In the genomic region with DNA sequence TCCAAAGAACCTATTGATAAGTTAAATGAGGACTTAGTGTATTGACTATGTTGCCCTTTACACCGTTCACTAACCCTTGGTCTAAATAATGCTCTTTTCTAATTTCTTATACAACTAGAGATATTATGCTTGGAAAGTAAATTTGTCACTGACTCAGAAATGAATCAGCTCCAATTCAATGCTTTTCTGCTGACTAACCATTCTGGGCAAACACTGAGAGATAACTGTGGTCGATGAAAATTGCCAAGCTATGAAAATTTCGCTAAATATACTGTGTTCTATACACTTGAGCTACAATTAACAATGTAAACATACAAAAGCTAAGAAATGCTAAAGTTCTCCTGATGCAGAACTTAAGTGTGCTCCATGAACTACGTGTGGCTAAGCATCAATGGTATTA, we compare ENCODE assay signal across 10 cellular contexts. TPM values are rescaled to one million over a fixed set of nuclear protein-coding genes. Genes with fewer than 3 reads are reported as not detected.
DNase-seq lines count a peak whose midpoint lies in the region; ATAC-seq, FAIRE-seq and TF ChIP-seq lines count a peak whose summit lies in the region.
"Had no signal": no experiment of that assay in that cellular context is flagged by ENCODE, and none has a peak within 500 bp of the region (broad histone marks: within the 10 kb centered on the region; RNA-seq: fewer than 3 reads in every experiment).

No MANE protein-coding gene starts in this region.

- H3K4me3 ChIP-seq in endothelial cell of umbilical vein (replicated peaks in 1 of 3; ENCODE audit: insufficient read depth in 1 of 3, low read depth in 1 of 3, low read length in 3 of 3) (no peak overlapping the region), Peyer's patch (no peak overlapping the region)

- no peak for ATAC-seq in effector memory CD8-positive, alpha-beta T cell (replicated peaks)
- ATAC-seq in HG02840 (IDR thresholded peaks at IDR 0.05; ENCODE audit: low FRiP score, unreplicated experiment), result no peak

- H3K36me3 Mint-ChIP-seq in nephron (ENCODE audit: low read depth), result peaks cover 47% of the 10 kb centered on the region
- peaks cover 7% of the 10 kb centered on the region for H3K36me3 Mint-ChIP-seq in effector memory CD8-positive, alpha-beta T cell (ENCODE audit: insufficient read depth)
- H3K36me3 Mint-ChIP-seq in T-helper 2 cell treated with Interferon-gamma antibody and Interleukin-4, amounts not matched to agents 5 μg/mL and 100 μg/mL, for 36 hours (ENCODE audit: low read depth), result peaks cover 18% of the 10 kb centered on the region

- no peak overlapping the region for H3K9ac ChIP-seq in endothelial cell of umbilical vein (replicated peaks; ENCODE audit: extremely low read depth, insufficient read depth, low read length)

- peak; percentile 22 for DNase-seq in DMS79 (lab: John Stamatoyannopoulos, UW)
- peak; percentile 79 for DNase-seq in RCC 7860 (ENCODE audit: low spot score)
- DNase-seq in endothelial cell of umbilical vein (ENCODE audit: low read depth, low spot score), result peak; percentile 56
- no peak for DNase-seq in effector memory CD8-positive, alpha-beta T cell
- DNase-seq in Peyer's patch, result no peak
- DNase-seq in T-helper 2 cell treated with Interferon-gamma antibody and Interleukin-4, amounts not matched to agents 5 μg/mL and 100 μg/mL, for 36 hours (ENCODE audit: low spot score), result no peak
- DNase-seq: activated naive CD8-positive, alpha-beta T cell treated with anti-CD3 and anti-CD28 coated beads, Interleukin-2, amount 10 ng/mL, durations not matched to agents 7 days and 5 days; NCI-H69 had no signal

- POLR2A ChIA-PET in endothelial cell of umbilical vein (lab: Charles Lee), result interaction anchor here (1.1 kb wide), 1 partner anchor 9 kb away, joined by 3 read pairs; no protein-coding TSS in a partner anchor

- H3K4me3 Mint-ChIP-seq in nephron, result no peak overlapping the region
- H3K4me3 Mint-ChIP-seq in effector memory CD8-positive, alpha-beta T cell, result no peak overlapping the region
- no peak overlapping the region for H3K4me3 Mint-ChIP-seq in T-helper 2 cell treated with Interferon-gamma antibody and Interleukin-4, amounts not matched to agents 5 μg/mL and 100 μg/mL, for 36 hours
- H3K4me3 Mint-ChIP-seq: activated naive CD8-positive, alpha-beta T cell treated with anti-CD3 and anti-CD28 coated beads, Interleukin-2, amount 10 ng/mL, durations not matched to agents 7 days and 5 days had no signal

- TF ChIP-seq POLR2A in endothelial cell of umbilical vein (IDR thresholded peaks at IDR 0.05; ENCODE audit: low read depth, low read length), result no peak
- TF ChIP-seq POLR2A in Peyer's patch (IDR thresholded peaks at IDR 0.05), result no peak

- no peaks in the 10 kb centered on the region for H3K9me1 ChIP-seq in endothelial cell of umbilical vein (replicated peaks; ENCODE audit: control insufficient read depth, extremely low read depth, insufficient read depth, low read length)

- TF ChIP-seq CTCF in endothelial cell of umbilical vein (IDR thresholded peaks at IDR 0.05; ENCODE audit: extremely low read depth in 1 of 2, insufficient read depth in 1 of 2, low read depth in 1 of 2, low read length in 2 of 2) (no peak), nephron (IDR thresholded peaks at IDR 0.05; ENCODE audit: unreplicated experiment in 3 of 3) (no peak), Peyer's patch (IDR thresholded peaks at IDR 0.05) (no peak)

- BruUV-seq in endothelial cell of umbilical vein (replicated peaks; lab: Mats Ljungman, UMichigan), result no TSS peak

- H2AFZ ChIP-seq in endothelial cell of umbilical vein (ENCODE audit: low read depth, low read length), result no peak overlapping the region

- H3K27me3 Mint-ChIP-seq in nephron (ENCODE audit: low read depth), result no peaks in the 10 kb centered on the region
- H3K27me3 Mint-ChIP-seq in effector memory CD8-positive, alpha-beta T cell, result no peaks in the 10 kb centered on the region
- no peaks in the 10 kb centered on the region for H3K27me3 Mint-ChIP-seq in T-helper 2 cell treated with Interferon-gamma antibody and Interleukin-4, amounts not matched to agents 5 μg/mL and 100 μg/mL, for 36 hours (ENCODE audit: low read depth)
- H3K27me3 Mint-ChIP-seq: activated naive CD8-positive, alpha-beta T cell treated with anti-CD3 and anti-CD28 coated beads, Interleukin-2, amount 10 ng/mL, durations not matched to agents 7 days and 5 days had no signal

- H3K9me3 ChIP-seq in endothelial cell of umbilical vein (replicated peaks; ENCODE audit: control insufficient read depth, insufficient read depth, low read length) (no peaks in the 10 kb centered on the region), Peyer's patch (no peaks in the 10 kb centered on the region)

- peak; percentile 98 for FAIRE-seq in RCC 7860 (lab: Jason Lieb, UNC)
- peak; percentile 73 for FAIRE-seq in endothelial cell of umbilical vein (lab: Jason Lieb, UNC)

- H3K27me3 ChIP-seq in endothelial cell of umbilical vein (ENCODE audit: control insufficient read depth in 2 of 2, insufficient read depth in 2 of 2, low read length in 2 of 2) (no peaks in the 10 kb centered on the region), Peyer's patch (no peaks in the 10 kb centered on the region)

- no peaks in the 10 kb centered on the region for H3K79me2 ChIP-seq in endothelial cell of umbilical vein (ENCODE audit: control insufficient read depth, insufficient read depth, low read length)

- H3K4me1 ChIP-seq in endothelial cell of umbilical vein (ENCODE audit: control insufficient read depth, extremely low read depth, insufficient read depth, low read length) (peaks cover 16% of the 10 kb centered on the region), Peyer's patch (peaks cover 0 to 4% (median 0%) of the 10 kb centered on the region in 4 donors)

- dilution Hi-C loops in endothelial cell of umbilical vein (cut with MboI; ENCODE audit: extremely low pct_ligation_motif_present, low sequenced_read_pairs), result no loop called here

- H3K36me3 ChIP-seq in endothelial cell of umbilical vein (ENCODE audit: control insufficient read depth in 2 of 2, extremely low read depth in 1 of 2, insufficient read depth in 2 of 2, low read length in 2 of 2) (peaks cover 2 to 4% of the 10 kb centered on the region in 2 experiments), Peyer's patch (peaks cover 0 to 42% (median 0%) of the 10 kb centered on the region in 3 donors)

- H3K27ac Mint-ChIP-seq in nephron, result peak overlapping the region in 2 of 3 experiments; percentile 2 to 30
- no peak overlapping the region for H3K27ac Mint-ChIP-seq in effector memory CD8-positive, alpha-beta T cell
- H3K27ac Mint-ChIP-seq in T-helper 2 cell treated with Interferon-gamma antibody and Interleukin-4, amounts not matched to agents 5 μg/mL and 100 μg/mL, for 36 hours, result no peak overlapping the region
- H3K27ac Mint-ChIP-seq: activated naive CD8-positive, alpha-beta T cell treated with anti-CD3 and anti-CD28 coated beads, Interleukin-2, amount 10 ng/mL, durations not matched to agents 7 days and 5 days had no signal

- H4K20me1 ChIP-seq in endothelial cell of umbilical vein (replicated peaks; ENCODE audit: control insufficient read depth, extremely low read depth, insufficient read depth, low read length), result no peaks in the 10 kb centered on the region

- CTCF ChIA-PET in endothelial cell of umbilical vein (lab: Charles Lee), result interaction anchor here (0.6 to 2.1 kb wide), 8 partner anchors 8 to 390 kb away, joined by 3 to 14 read pairs (median 6); a partner anchor contains a TSS

- H3K4me2 ChIP-seq in endothelial cell of umbilical vein (ENCODE audit: insufficient read depth, low read length), result peak overlapping the region; percentile 45

- H3K9me3 Mint-ChIP-seq in nephron, result no peaks in the 10 kb centered on the region
- H3K9me3 Mint-ChIP-seq in effector memory CD8-positive, alpha-beta T cell, result no peaks in the 10 kb centered on the region
- H3K9me3 Mint-ChIP-seq in T-helper 2 cell treated with Interferon-gamma antibody and Interleukin-4, amounts not matched to agents 5 μg/mL and 100 μg/mL, for 36 hours, result no peaks in the 10 kb centered on the region
- H3K9me3 Mint-ChIP-seq: activated naive CD8-positive, alpha-beta T cell treated with anti-CD3 and anti-CD28 coated beads, Interleukin-2, amount 10 ng/mL, durations not matched to agents 7 days and 5 days had no signal

- intact Hi-C loops in endothelial cell of umbilical vein (cut with micrococcal nuclease), result no loop called here

- H3K27ac ChIP-seq in endothelial cell of umbilical vein (ENCODE audit: insufficient read depth, low read depth, low read length) (no peak overlapping the region), Peyer's patch (no peak overlapping the region)

- H3K4me1 Mint-ChIP-seq in nephron, result peaks cover 22% of the 10 kb centered on the region
- no peaks in the 10 kb centered on the region for H3K4me1 Mint-ChIP-seq in effector memory CD8-positive, alpha-beta T cell (ENCODE audit: low read depth in 2 of 2)
- peaks cover 8% of the 10 kb centered on the region for H3K4me1 Mint-ChIP-seq in T-helper 2 cell treated with Interferon-gamma antibody and Interleukin-4, amounts not matched to agents 5 μg/mL and 100 μg/mL, for 36 hours (ENCODE audit: low read depth)
- H3K4me1 Mint-ChIP-seq: activated naive CD8-positive, alpha-beta T cell treated with anti-CD3 and anti-CD28 coated beads, Interleukin-2, amount 10 ng/mL, durations not matched to agents 7 days and 5 days had no signal

RNA-seq across cellular contexts. Expression of a gene that starts 19.5 kb away (rescaled TPM):
- total RNA-seq in endothelial cell of umbilical vein (9.0 and 9.3 TPM in 2 replicates), Peyer's patch (10 to 100 TPM; 14.9 to 21.0 (median 17.4) TPM)
- 4.2 and 5.1 TPM in 2 replicates for polyA plus RNA-seq in endothelial cell of umbilical vein
- 5.1 and 5.2 TPM in 2 replicates for polyA plus RNA-seq in endothelial cell of umbilical vein (2011; cell fraction: cytosol; rRNA removed)
- 6.1 and 6.3 TPM in 2 replicates for polyA plus RNA-seq in endothelial cell of umbilical vein (2011; cell fraction: nucleus; rRNA removed)
- 3.8 and 5.4 TPM in 2 replicates for polyA plus RNA-seq in endothelial cell of umbilical vein (2012)
- 7.1 and 7.7 TPM in 2 replicates for polyA minus RNA-seq in endothelial cell of umbilical vein
- polyA minus RNA-seq in endothelial cell of umbilical vein (2011; cell fraction: cytosol; rRNA and poly(A)+ RNA removed), result 4.6 TPM
- 3.9 and 5.4 TPM in 2 replicates for polyA minus RNA-seq in endothelial cell of umbilical vein (2011; cell fraction: nucleus; rRNA and poly(A)+ RNA removed)

RNA-seq across cellular contexts. Expression of a gene that starts 23.1 kb away (rescaled TPM):
- total RNA-seq in endothelial cell of umbilical vein (58.9 and 67.3 TPM in 2 replicates), Peyer's patch (100 to 1,000 TPM in 1 of 4 donors, 10 to 100 TPM in 3; 62.5 to 109 (median 76.6) TPM)
- 48.1 and 63.5 TPM in 2 replicates for polyA plus RNA-seq in endothelial cell of umbilical vein
- polyA plus RNA-seq in endothelial cell of umbilical vein (2011; cell fraction: cytosol; rRNA removed), result 30.5 and 46.4 TPM in 2 replicates
- polyA plus RNA-seq in endothelial cell of umbilical vein (2011; cell fraction: nucleus; rRNA removed), result 142 and 143 TPM in 2 replicates
- 28.1 and 47.1 TPM in 2 replicates for polyA plus RNA-seq in endothelial cell of umbilical vein (2012)
- polyA minus RNA-seq in endothelial cell of umbilical vein, result 66.1 and 77.9 TPM in 2 replicates
- polyA minus RNA-seq in endothelial cell of umbilical vein (2011; cell fraction: cytosol; rRNA and poly(A)+ RNA removed), result 36.6 TPM
- 30.5 and 45.9 TPM in 2 replicates for polyA minus RNA-seq in endothelial cell of umbilical vein (2011; cell fraction: nucleus; rRNA and poly(A)+ RNA removed)

RNA-seq across cellular contexts. Expression of a gene that starts 47.0 kb away (rescaled TPM):
- total RNA-seq in endothelial cell of umbilical vein (15.0 and 17.9 TPM in 2 replicates), Peyer's patch (10 to 100 TPM; 13.9 to 17.9 (median 15.0) TPM)
- polyA plus RNA-seq in endothelial cell of umbilical vein, result 15.6 and 24.6 TPM in 2 replicates
- 27.1 and 27.4 TPM in 2 replicates for polyA plus RNA-seq in endothelial cell of umbilical vein (2011; cell fraction: cytosol; rRNA removed)
- polyA plus RNA-seq in endothelial cell of umbilical vein (2011; cell fraction: nucleus; rRNA removed), result 29.6 and 38.3 TPM in 2 replicates
- polyA plus RNA-seq in endothelial cell of umbilical vein (2012), result 24.1 and 33.0 TPM in 2 replicates
- 9.7 and 13.1 TPM in 2 replicates for polyA minus RNA-seq in endothelial cell of umbilical vein
- polyA minus RNA-seq in endothelial cell of umbilical vein (2011; cell fraction: cytosol; rRNA and poly(A)+ RNA removed), result not detected
- polyA minus RNA-seq in endothelial cell of umbilical vein (2011; cell fraction: nucleus; rRNA and poly(A)+ RNA removed), result 4.4 and 8.1 TPM in 2 replicates

Comparison
In these comparisons a context has a peak if more than half of its experiments do, and no peak if none do; other contexts are left out.
1. DNase-seq: peak in DMS79 (single experiment), RCC 7860 (single experiment) and endothelial cell of umbilical vein (single experiment); none in effector memory CD8-positive, alpha-beta T cell (0 of 3), Peyer's patch (0 of 3) and T-helper 2 cell treated with Interferon-gamma antibody and Interleukin-4, amounts not matched to agents 5 μg/mL and 100 μg/mL, for 36 hours (single experiment).
2. H3K27ac Mint-ChIP-seq: peak in nephron (2 of 3); none in effector memory CD8-positive, alpha-beta T cell (0 of 2) and T-helper 2 cell treated with Interferon-gamma antibody and Interleukin-4, amounts not matched to agents 5 μg/mL and 100 μg/mL, for 36 hours (single experiment).